10 cellular contexts compared by ENCODE assay signal in genomic region chr17:69870091-69870530, GRCh38.
DNase-seq lines count a peak whose midpoint lies in the region; ATAC-seq and TF ChIP-seq lines count a peak whose summit lies in the region.
"Had no signal": no experiment of that assay in that cellular context is flagged by ENCODE, and none has a peak within 500 bp of the region (broad histone marks: within the 10 kb centered on the region; RNA-seq: fewer than 3 reads in every experiment).

No MANE protein-coding gene starts in this region.

- H3K9me3 Mint-ChIP-seq in WTC11 = 0 out of 2 replicates have a peak, but pooled peaks cover 3% of the 10 kb centered on the region
- H3K9me3 Mint-ChIP-seq: dendritic cell treated with granulocyte-macrophage colony-stimulating factor and Interleukin-4, amounts not matched to agents 40 ng/mL and 50 ng/mL, for 4 days had no signal

- no peak for TF ChIP-seq CTCF in WTC11 (IDR thresholded peaks at IDR 0.05)

- CTCF ChIA-PET in WTC11 (lab: Charles Lee) = no interaction called here

- H3K27ac Mint-ChIP-seq in WTC11 = no peak overlapping the region
- H3K27ac Mint-ChIP-seq: dendritic cell treated with granulocyte-macrophage colony-stimulating factor and Interleukin-4, amounts not matched to agents 40 ng/mL and 50 ng/mL, for 4 days; T-helper 1 cell treated with Interleukin-12 subunit alpha and Interleukin-12 subunit beta and Interleukin-4 antibody, amounts not matched to agents 30 μg/mL and 1 μg/mL, for 36 hours had no signal

- DNase-seq in WTC11 (ENCODE audit: low spot score) = no peak
- peak; percentile 80 for DNase-seq in pulmonary artery endothelial cell (ENCODE audit: low read depth, low spot score)
- DNase-seq in NCI-H526 (lab: John Stamatoyannopoulos, UW) = no peak
- no peak for DNase-seq in activated CD4-positive, CD25-positive, alpha-beta regulatory T cell treated with anti-CD3 and anti-CD28 coated beads, Interleukin-2, amount 50 U/mL, for 72 hours
- DNase-seq in DMS53 (lab: John Stamatoyannopoulos, UW) = no peak
- DNase-seq in erythroblast (lab: John Stamatoyannopoulos, UW) = no peak

- H3K4me3 Mint-ChIP-seq in WTC11 = no peak overlapping the region
- H3K4me3 Mint-ChIP-seq: dendritic cell treated with granulocyte-macrophage colony-stimulating factor and Interleukin-4, amounts not matched to agents 40 ng/mL and 50 ng/mL, for 4 days; T-helper 1 cell treated with Interleukin-12 subunit alpha and Interleukin-12 subunit beta and Interleukin-4 antibody, amounts not matched to agents 30 μg/mL and 1 μg/mL, for 36 hours had no signal

- POLR2A ChIA-PET in WTC11 (lab: Charles Lee) = interaction anchor here (0.6 kb wide), 1 partner anchor 397 kb away, joined by 3 read pairs; no protein-coding TSS in a partner anchor

- peaks cover 45% of the 10 kb centered on the region for H3K4me1 Mint-ChIP-seq in WTC11

- TF ChIP-seq POLR2A in erythroblast (IDR thresholded peaks at IDR 0.05; ENCODE audit: low read length) = no peak

- ATAC-seq in GM19351 (IDR thresholded peaks at IDR 0.05; ENCODE audit: unreplicated experiment) = peak; percentile 67
- ATAC-seq in HG03060 (IDR thresholded peaks at IDR 0.05; ENCODE audit: low read depth, unreplicated experiment) = peak; percentile 36
- peak; percentile 19 for ATAC-seq in WTC11

- H3K27me3 Mint-ChIP-seq in WTC11 (ENCODE audit: low read depth) = no peaks in the 10 kb centered on the region
- H3K27me3 Mint-ChIP-seq: dendritic cell treated with granulocyte-macrophage colony-stimulating factor and Interleukin-4, amounts not matched to agents 40 ng/mL and 50 ng/mL, for 4 days had no signal

- H3K36me3 Mint-ChIP-seq in WTC11 = no peaks in the 10 kb centered on the region

TF ChIP-seq in WTC11, 78 proteins besides CTCF, POLR2A, EP300 and RAD21:
- TF ChIP-seq NR2C2 (CRISPR knock-in tag; IDR thresholded peaks at IDR 0.05) (no peak), TEAD4 (CRISPR knock-in tag; IDR thresholded peaks at IDR 0.05) (no peak), GTF2I (CRISPR knock-in tag; conservative IDR thresholded peaks at IDR 0.05) (no peak), SMAD3 (CRISPR knock-in tag; IDR thresholded peaks at IDR 0.05; ENCODE audit: borderline replicate concordance) (no peak), HMGA2 (CRISPR knock-in tag; IDR thresholded peaks at IDR 0.05) (0 out of 2 replicates have a peak, but pooled peaks have one; percentile 5)
TF ChIP-seq in WTC11: peak in this region for 1.
